Comparison of ENCODE assay signal across 31 cellular contexts in genomic region chr2:217095511-217096205, GRCh38.
DNase-seq lines count a peak whose midpoint lies in the region; ATAC-seq and TF ChIP-seq lines count a peak whose summit lies in the region.
"Had no signal": no experiment of that assay in that cellular context is flagged by ENCODE, and none has a peak within 500 bp of the region (broad histone marks: within the 10 kb centered on the region; RNA-seq: fewer than 3 reads in every experiment).

No MANE protein-coding gene starts in this region.

- peak overlapping the region; percentile 42 for H3K4me3 Mint-ChIP-seq in natural killer cell treated with Interleukin-12 subunit alpha and Interleukin-12 subunit beta and Interleukin-15 and Interleukin-18, amount 100 ng/mL, for 72 hours
- H3K4me3 Mint-ChIP-seq in natural killer cell (no peak overlapping the region), osteocyte (ENCODE audit: unreplicated experiment) (no peak overlapping the region)
- H3K4me3 Mint-ChIP-seq: activated CD8-positive, alpha-beta T cell treated with anti-CD3 and anti-CD28 coated beads, Interleukin-2, amount 10 ng/mL, durations not matched to agents 7 days and 5 days; CD8-positive, alpha-beta memory T cell; endodermal cell; H9; nephron progenitor cell had no signal

- peaks cover 15 to 17% of the 10 kb centered on the region in 2 donors for H3K27me3 Mint-ChIP-seq in natural killer cell treated with Interleukin-12 subunit alpha and Interleukin-12 subunit beta and Interleukin-15 and Interleukin-18, amount 100 ng/mL, for 72 hours
- H3K27me3 Mint-ChIP-seq in natural killer cell (ENCODE audit: low read depth in 2 of 2) (peaks cover 16 to 28% of the 10 kb centered on the region in 2 donors), osteocyte (ENCODE audit: unreplicated experiment) (no peaks in the 10 kb centered on the region)

- TF ChIP-seq CTCF in natural killer cell (IDR thresholded peaks at IDR 0.05), result no peak
- no peak for TF ChIP-seq CTCF in osteocyte (IDR thresholded peaks at IDR 0.05)

- ATAC-seq in natural killer cell treated with Interleukin-12 subunit alpha and Interleukin-12 subunit beta and Interleukin-15 and Interleukin-18, amount 100 ng/mL, for 72 hours, result peak in 1 of 2 donors; percentile 54
- no peak for ATAC-seq in natural killer cell
- ATAC-seq: activated CD8-positive, alpha-beta T cell treated with anti-CD3 and anti-CD28 coated beads, Interleukin-2, amount 10 ng/mL, durations not matched to agents 7 days and 5 days; heart right ventricle; lower lobe of right lung; mucosa of descending colon; pancreas had no signal

- H3K9me3 Mint-ChIP-seq in natural killer cell treated with Interleukin-12 subunit alpha and Interleukin-12 subunit beta and Interleukin-15 and Interleukin-18, amount 100 ng/mL, for 72 hours, result no peaks in the 10 kb centered on the region
- no peaks in the 10 kb centered on the region for H3K9me3 Mint-ChIP-seq in natural killer cell
- no peaks in the 10 kb centered on the region for H3K9me3 Mint-ChIP-seq in osteocyte (ENCODE audit: unreplicated experiment)

- intact Hi-C loops in natural killer cell (cut with micrococcal nuclease), result no loop called here

- H3K4me1 Mint-ChIP-seq in natural killer cell treated with Interleukin-12 subunit alpha and Interleukin-12 subunit beta and Interleukin-15 and Interleukin-18, amount 100 ng/mL, for 72 hours (ENCODE audit: low read depth in 2 of 2), result peaks cover 27 to 46% of the 10 kb centered on the region in 2 donors
- H3K4me1 Mint-ChIP-seq in natural killer cell, result no peaks in the 10 kb centered on the region
- peaks cover 16% of the 10 kb centered on the region for H3K4me1 Mint-ChIP-seq in osteocyte (ENCODE audit: unreplicated experiment)
- H3K4me1 Mint-ChIP-seq: H9 had no signal

- DNase-seq in natural killer cell treated with Interleukin-12 subunit alpha and Interleukin-12 subunit beta and Interleukin-15 and Interleukin-18, amount 100 ng/mL, for 72 hours (ENCODE audit: low spot score), result no peak
- DNase-seq in natural killer cell (no peak), SW480 (ENCODE audit: low spot score) (peak; percentile 28), kidney glomerular epithelial cell (lab: John Stamatoyannopoulos, UW) (peak; percentile 6), NCI-H2196 (lab: John Stamatoyannopoulos, UW; ENCODE audit: unreplicated experiment) (no peak), SIG-M5 (lab: John Stamatoyannopoulos, UW) (no peak), osteocyte (ENCODE audit: extremely low spot score, unreplicated experiment) (no peak)
- DNase-seq: activated CD8-positive, alpha-beta T cell treated with anti-CD3 and anti-CD28 coated beads, Interleukin-2, amount 10 ng/mL, durations not matched to agents 7 days and 5 days; activated gamma-delta T cell; CD8-positive, alpha-beta memory T cell; cerebellar nuclear complex; dermis blood vessel endothelial cell; esophagus squamous epithelium; foreskin melanocyte; H9; heart right ventricle; KBM-7; lower lobe of right lung; mucosa of descending colon; NCI-H1105 treated with DMSO at 0.1 percent for 48 hours; NCI-H1930; NCI-H2171 treated with DMSO at 0.1 percent for 48 hours; NCI-H526; nephron progenitor cell; pancreas; Right ventricle myocardium superior; stimulated activated CD4-positive, alpha-beta T cell treated with anti-CD3 and anti-CD28 coated beads, Interleukin-1b, Interleukin-23, amount 100 ng/mL, for 48 hours; stomach; T-helper 9 cell; uterus had no signal

- peaks cover 6% of the 10 kb centered on the region for H3K36me3 Mint-ChIP-seq in natural killer cell treated with Interleukin-12 subunit alpha and Interleukin-12 subunit beta and Interleukin-15 and Interleukin-18, amount 100 ng/mL, for 72 hours
- H3K36me3 Mint-ChIP-seq in natural killer cell (no peaks in the 10 kb centered on the region), osteocyte (ENCODE audit: unreplicated experiment) (no peaks in the 10 kb centered on the region)
- H3K36me3 Mint-ChIP-seq: CD8-positive, alpha-beta memory T cell had no signal

- peak overlapping the region; percentile 39 to 52 for H3K27ac Mint-ChIP-seq in natural killer cell treated with Interleukin-12 subunit alpha and Interleukin-12 subunit beta and Interleukin-15 and Interleukin-18, amount 100 ng/mL, for 72 hours
- H3K27ac Mint-ChIP-seq in natural killer cell, result no peak overlapping the region
- H3K27ac Mint-ChIP-seq in osteocyte (ENCODE audit: unreplicated experiment), result no peak overlapping the region
- H3K27ac Mint-ChIP-seq: activated CD8-positive, alpha-beta T cell treated with anti-CD3 and anti-CD28 coated beads, Interleukin-2, amount 10 ng/mL, durations not matched to agents 7 days and 5 days; CD8-positive, alpha-beta memory T cell; endodermal cell; H9 had no signal

Comparison
In these comparisons a context has a peak if more than half of its experiments do, and no peak if none do; other contexts are left out.
1. H3K27ac Mint-ChIP-seq: peak in natural killer cell treated with Interleukin-12 subunit alpha and Interleukin-12 subunit beta and Interleukin-15 and Interleukin-18, amount 100 ng/mL, for 72 hours (2 of 2); none in natural killer cell (0 of 2) and osteocyte (single experiment).
2. DNase-seq: peak in SW480 (single experiment) and kidney glomerular epithelial cell (single experiment); none in natural killer cell treated with Interleukin-12 subunit alpha and Interleukin-12 subunit beta and Interleukin-15 and Interleukin-18, amount 100 ng/mL, for 72 hours (single experiment), natural killer cell (single experiment), NCI-H2196 (single experiment), SIG-M5 (single experiment) and osteocyte (single experiment).